In genomic region chr1:61952675-61953074, GRCh38 we compare ENCODE assay signal across 1 cellular context.
TF ChIP-seq lines count a peak whose summit lies in the region.

No MANE protein-coding gene starts in this region.

TF ChIP-seq in WTC11, 78 proteins besides CTCF, POLR2A, EP300 and RAD21:
- no peak for TF ChIP-seq ZNF532 (CRISPR knock-in tag; IDR thresholded peaks at IDR 0.05; ENCODE audit: borderline replicate concordance)
- no peak for TF ChIP-seq CREB1 (CRISPR knock-in tag; IDR thresholded peaks at IDR 0.05)
- TF ChIP-seq CBFB (CRISPR knock-in tag; IDR thresholded peaks at IDR 0.05; ENCODE audit: low read depth), result no peak
- no peak for TF ChIP-seq GRHL2 (CRISPR knock-in tag; IDR thresholded peaks at IDR 0.05; ENCODE audit: insufficient replicate concordance, severe bottlenecking)
- no peak for TF ChIP-seq ESRRA (CRISPR knock-in tag; IDR thresholded peaks at IDR 0.05; ENCODE audit: borderline replicate concordance)
- TF ChIP-seq SMAD3 (CRISPR knock-in tag; IDR thresholded peaks at IDR 0.05; ENCODE audit: borderline replicate concordance), result no peak
- TF ChIP-seq NR3C1 (CRISPR knock-in tag; conservative IDR thresholded peaks at IDR 0.05; ENCODE audit: low read depth), result no peak
- no peak for TF ChIP-seq ATF1 (CRISPR knock-in tag; IDR thresholded peaks at IDR 0.05)
- TF ChIP-seq ZNF281 (CRISPR knock-in tag; IDR thresholded peaks at IDR 0.05), result no peak
- TF ChIP-seq ZNF512 (CRISPR knock-in tag; IDR thresholded peaks at IDR 0.05; ENCODE audit: borderline replicate concordance), result no peak
- TF ChIP-seq ATF6 (CRISPR knock-in tag; IDR thresholded peaks at IDR 0.05), result no peak
- TF ChIP-seq TCF7 (CRISPR knock-in tag; IDR thresholded peaks at IDR 0.05; ENCODE audit: low read depth), result no peak
